In genomic region chr10:78276139-78276538, GRCh38 we compare ENCODE assay signal across 30 cellular contexts.
"Had no signal": no experiment of that assay in that cellular context is flagged by ENCODE, and none has a peak within 500 bp of the region (broad histone marks: within the 10 kb centered on the region; RNA-seq: fewer than 3 reads in every experiment).

No MANE protein-coding gene starts in this region.

- H3K4me1 Mint-ChIP-seq: stimulated activated naive CD8-positive, alpha-beta T cell treated with anti-CD3 and anti-CD28 coated beads, Interleukin-15, amount 100 ng/mL, for 72 hours had no signal

- H3K9ac ChIP-seq: neural progenitor cell, parathyroid adenoma had no signal

- H3K4me1 ChIP-seq: parathyroid adenoma, right lobe of liver, sigmoid colon, suprapubic skin, testis, tibial artery, transverse colon, upper lobe of right lung, uterus had no signal

- H3K4me2 ChIP-seq: neural progenitor cell, smooth muscle cell had no signal

- H3K4me3 ChIP-seq: neural progenitor cell, ovary, psoas muscle, right lobe of liver, sigmoid colon, smooth muscle cell, suprapubic skin, testis, tibial artery, transverse colon, upper lobe of right lung, uterus had no signal

- H3K36me3 Mint-ChIP-seq: naive thymus-derived CD8-positive, alpha-beta T cell; natural killer cell treated with Interleukin-12 subunit alpha and Interleukin-12 subunit beta and Interleukin-15 and Interleukin-18, amount 100 ng/mL, for 72 hours; neural progenitor cell; stimulated activated effector memory CD8-positive, alpha-beta T cell treated with anti-CD3 and anti-CD28 coated beads, Interleukin-12 subunit alpha, Interleukin-12 subunit beta, amount 100 ng/mL, for 72 hours; type B pancreatic cell had no signal

- H3K27ac Mint-ChIP-seq: natural killer cell treated with Interleukin-12 subunit alpha and Interleukin-12 subunit beta and Interleukin-15 and Interleukin-18, amount 100 ng/mL, for 72 hours; nephron progenitor cell; progenitor cell of endocrine pancreas; stimulated activated effector memory CD8-positive, alpha-beta T cell treated with anti-CD3 and anti-CD28 coated beads, Interleukin-12 subunit alpha, Interleukin-12 subunit beta, amount 100 ng/mL, for 72 hours; stimulated activated naive CD8-positive, alpha-beta T cell treated with anti-CD3 and anti-CD28 coated beads, Interleukin-15, amount 100 ng/mL, for 72 hours; type B pancreatic cell had no signal

- H3K27ac ChIP-seq: neural progenitor cell, ovary, parathyroid adenoma, psoas muscle, right lobe of liver, suprapubic skin, testis, tibial artery, transverse colon, upper lobe of right lung, uterus had no signal

- H3K27me3 Mint-ChIP-seq: stimulated activated naive CD8-positive, alpha-beta T cell treated with anti-CD3 and anti-CD28 coated beads, Interleukin-15, amount 100 ng/mL, for 72 hours had no signal

- H3K4me3 Mint-ChIP-seq: naive B cell; naive thymus-derived CD8-positive, alpha-beta T cell; natural killer cell treated with Interleukin-12 subunit alpha and Interleukin-12 subunit beta and Interleukin-15 and Interleukin-18, amount 100 ng/mL, for 72 hours; nephron progenitor cell; neural progenitor cell; stimulated activated effector memory CD8-positive, alpha-beta T cell treated with anti-CD3 and anti-CD28 coated beads, Interleukin-12 subunit alpha, Interleukin-12 subunit beta, amount 100 ng/mL, for 72 hours; stimulated activated naive CD8-positive, alpha-beta T cell treated with anti-CD3 and anti-CD28 coated beads, Interleukin-15, amount 100 ng/mL, for 72 hours; type B pancreatic cell had no signal

- H3K79me2 ChIP-seq: parathyroid adenoma had no signal

- H3K9me3 ChIP-seq: ovary, psoas muscle, right lobe of liver, suprapubic skin, testis, tibial artery, transverse colon, upper lobe of right lung, uterus had no signal

- H3K36me3 ChIP-seq: neural progenitor cell, ovary, right lobe of liver, sigmoid colon, suprapubic skin, tibial artery, transverse colon, upper lobe of right lung, uterus had no signal

- H3K27me3 ChIP-seq: neural progenitor cell, ovary, right lobe of liver, sigmoid colon, suprapubic skin, testis, tibial artery, transverse colon, upper lobe of right lung, uterus had no signal

- DNase-seq: naive B cell; nephron progenitor cell; occipital lobe; ovary; psoas muscle; right cardiac atrium; right lobe of liver; sigmoid colon; stimulated activated CD4-positive, alpha-beta T cell treated with anti-CD3 and anti-CD28 coated beads, Interleukin-15, amount 100 ng/mL, for 24 hours; stimulated activated CD4-positive, alpha-beta T cell treated with anti-CD3 and anti-CD28 coated beads, Interleukin-2, amount 100 ng/mL, for 24 hours; stimulated activated CD4-positive, alpha-beta T cell treated with anti-CD3 and anti-CD28 coated beads, Interleukin-2, amount 100 ng/mL, for 48 hours; stimulated activated CD4-positive, alpha-beta T cell treated with anti-CD3 and anti-CD28 coated beads, Interleukin-4, amount 100 ng/mL, for 24 hours; stimulated activated naive CD4-positive, alpha-beta T cell; stimulated activated naive CD8-positive, alpha-beta T cell treated with anti-CD3 and anti-CD28 coated beads, Interleukin-15, amount 100 ng/mL, for 72 hours; stimulated activated naive CD8-positive, alpha-beta T cell treated with anti-CD3 and anti-CD28 coated beads, Interleukin-15, Interleukin-2, amounts not matched to agents 100 U/mL and 50 U/mL, for 24 hours; substantia nigra; testis; tibial artery; transverse colon; upper lobe of right lung; uterus had no signal

- H2AFZ ChIP-seq: parathyroid adenoma had no signal

- ATAC-seq: naive thymus-derived CD8-positive, alpha-beta T cell; natural killer cell treated with Interleukin-12 subunit alpha and Interleukin-12 subunit beta and Interleukin-15 and Interleukin-18, amount 100 ng/mL, for 72 hours; right cardiac atrium; right lobe of liver; stimulated activated effector memory CD8-positive, alpha-beta T cell treated with anti-CD3 and anti-CD28 coated beads, Interleukin-12 subunit alpha, Interleukin-12 subunit beta, amount 100 ng/mL, for 72 hours; stimulated activated naive CD8-positive, alpha-beta T cell treated with anti-CD3 and anti-CD28 coated beads, Interleukin-15, amount 100 ng/mL, for 72 hours; stimulated activated naive CD8-positive, alpha-beta T cell treated with anti-CD3 and anti-CD28 coated beads, Interleukin-15, Interleukin-2, amounts not matched to agents 100 U/mL and 50 U/mL, for 24 hours; upper lobe of right lung had no signal

- H3K9me3 Mint-ChIP-seq: natural killer cell treated with Interleukin-12 subunit alpha and Interleukin-12 subunit beta and Interleukin-15 and Interleukin-18, amount 100 ng/mL, for 72 hours; nephron progenitor cell; neural progenitor cell; stimulated activated effector memory CD8-positive, alpha-beta T cell treated with anti-CD3 and anti-CD28 coated beads, Interleukin-12 subunit alpha, Interleukin-12 subunit beta, amount 100 ng/mL, for 72 hours; stimulated activated naive CD8-positive, alpha-beta T cell treated with anti-CD3 and anti-CD28 coated beads, Interleukin-15, amount 100 ng/mL, for 72 hours; type B pancreatic cell had no signal
